ENCODE assay signal across 17 cellular contexts in genomic region chr17:53950207-53950857, GRCh38.
A peak's percentile ranks its signal among the peaks of the same experiment; 100 is the strongest.
DNase-seq lines count a peak whose midpoint lies in the region; ATAC-seq and TF ChIP-seq lines count a peak whose summit lies in the region.
"Had no signal": no experiment of that assay in that cellular context is flagged by ENCODE, and none has a peak within 500 bp of the region (broad histone marks: within the 10 kb centered on the region; RNA-seq: fewer than 3 reads in every experiment).

No MANE protein-coding gene starts in this region.

- ATAC-seq in CD8-positive, alpha-beta T cell: no peak
- ATAC-seq: activated naive CD4-positive, alpha-beta T cell treated with anti-CD3 and anti-CD28 coated beads, Interleukin-2, amount 50 U/mL, for 72 hours had no signal

- POLR2A ChIA-PET in CD8-positive, alpha-beta T cell (lab: Charles Lee): no interaction called here

- H3K27ac ChIP-seq in liver (ENCODE audit: low read depth in 1 of 2, low read length in 2 of 2): no peak overlapping the region
- H3K27ac ChIP-seq in CD8-positive, alpha-beta T cell (ENCODE audit: low read depth, low read length): no peak overlapping the region
- H3K27ac ChIP-seq: left ventricle myocardium inferior had no signal

- H3K36me3 Mint-ChIP-seq in endothelial cell (ENCODE audit: low read depth, unreplicated experiment): peaks cover 2% of the 10 kb centered on the region
- no peaks in the 10 kb centered on the region for H3K36me3 Mint-ChIP-seq in CD8-positive, alpha-beta T cell
- H3K36me3 Mint-ChIP-seq: brain had no signal

- no peak overlapping the region for H3K9ac ChIP-seq in liver (ENCODE audit: low read depth in 1 of 2, low read length in 2 of 2)

- intact Hi-C loops in CD8-positive, alpha-beta T cell (cut with DNase I, micrococcal nuclease): no loop called here

- no peak overlapping the region for H3K4me3 ChIP-seq in LNCaP clone FGC (ENCODE audit: low read depth, low read length)
- no peak overlapping the region for H3K4me3 ChIP-seq in liver (ENCODE audit: low read depth in 1 of 3, low read length in 3 of 3)
- H3K4me3 ChIP-seq in CD8-positive, alpha-beta T cell (ENCODE audit: low read depth, low read length): no peak overlapping the region
- H3K4me3 ChIP-seq: left ventricle myocardium inferior had no signal

- no peak overlapping the region for H3K4me3 Mint-ChIP-seq in endothelial cell (ENCODE audit: unreplicated experiment)
- no peak overlapping the region for H3K4me3 Mint-ChIP-seq in CD8-positive, alpha-beta T cell
- H3K4me3 Mint-ChIP-seq: brain had no signal

- CTCF ChIA-PET in CD8-positive, alpha-beta T cell (lab: Charles Lee): no interaction called here

- TF ChIP-seq RAD21 in liver (IDR thresholded peaks at IDR 0.05): peak; percentile 75 to 78

- TF ChIP-seq CTCF in LNCaP clone FGC (IDR thresholded peaks at IDR 0.05; ENCODE audit: control insufficient read depth, extremely low read depth, insufficient read depth) (peak; percentile 31; the same call in 1 of the 2 replicates), endothelial cell (IDR thresholded peaks at IDR 0.05; ENCODE audit: unreplicated experiment) (peak; percentile 30), liver (IDR thresholded peaks at IDR 0.05; ENCODE audit: low read depth, low read length, missing input control) (peak; percentile 47)
- TF ChIP-seq CTCF in CD8-positive, alpha-beta T cell (IDR thresholded peaks at IDR 0.05): no peak

- H3K4me1 Mint-ChIP-seq in endothelial cell (ENCODE audit: unreplicated experiment): no peaks in the 10 kb centered on the region
- no peaks in the 10 kb centered on the region for H3K4me1 Mint-ChIP-seq in CD8-positive, alpha-beta T cell (ENCODE audit: low read depth)
- H3K4me1 Mint-ChIP-seq: brain had no signal

- WGBS in liver: 38% methylated on average over 5 of the region's 5 CpGs

- H3K4me1 ChIP-seq in liver (ENCODE audit: control insufficient read depth in 4 of 4, insufficient read depth in 4 of 4, low read length in 3 of 4): peaks cover 0 to 5% (median 2%) of the 10 kb centered on the region in 4 donors
- no peaks in the 10 kb centered on the region for H3K4me1 ChIP-seq in CD8-positive, alpha-beta T cell (ENCODE audit: insufficient read depth, low read length)
- H3K4me1 ChIP-seq: left ventricle myocardium inferior had no signal

- H3K36me3 ChIP-seq in liver (ENCODE audit: control insufficient read depth in 4 of 4, insufficient read depth in 3 of 4, low read depth in 1 of 4, low read length in 3 of 4): no peaks in the 10 kb centered on the region
- H3K36me3 ChIP-seq in CD8-positive, alpha-beta T cell (ENCODE audit: insufficient read depth, low read length): no peaks in the 10 kb centered on the region
- H3K36me3 ChIP-seq: left ventricle myocardium inferior had no signal

- H3K27me3 Mint-ChIP-seq in endothelial cell (ENCODE audit: unreplicated experiment): no peaks in the 10 kb centered on the region
- no peaks in the 10 kb centered on the region for H3K27me3 Mint-ChIP-seq in CD8-positive, alpha-beta T cell (ENCODE audit: low read depth)

- peak; percentile 0 for DNase-seq in EL
- no peak for DNase-seq in LNCaP clone FGC (ENCODE audit: low read depth)
- peak; percentile 27 for DNase-seq in endothelial cell (ENCODE audit: low spot score)
- no peak for DNase-seq in CD8-positive, alpha-beta T cell
- DNase-seq in NCI-H1930 (lab: John Stamatoyannopoulos, UW): no peak
- DNase-seq in activated naive CD4-positive, alpha-beta T cell treated with anti-CD3 and anti-CD28 coated beads, Interleukin-2, amount 50 U/mL, for 16 hours: no peak
- no peak for DNase-seq in NCI-H2107 treated with DMSO at 0.1 percent for 48 hours (lab: John Stamatoyannopoulos, UW; ENCODE audit: unreplicated experiment)
- DNase-seq: activated CD4-positive, alpha-beta T cell treated with anti-CD3 and anti-CD28 coated beads for 4 hours; head of caudate nucleus; left ventricle myocardium inferior; NCI-H2107; posterior cingulate gyrus; Right ventricle myocardium superior; T-helper 9 cell had no signal

- H3K27me3 ChIP-seq in liver (ENCODE audit: control insufficient read depth in 4 of 4, insufficient read depth in 4 of 4, low read length in 3 of 4): no peaks in the 10 kb centered on the region
- H3K27me3 ChIP-seq in CD8-positive, alpha-beta T cell (ENCODE audit: insufficient read depth, low read length): no peaks in the 10 kb centered on the region

- H3K9me3 ChIP-seq in liver (ENCODE audit: control insufficient read depth in 4 of 4, low read length in 3 of 4): peaks cover 0 to 7% (median 3%) of the 10 kb centered on the region in 4 donors
- H3K9me3 ChIP-seq in CD8-positive, alpha-beta T cell (ENCODE audit: low read length): no peaks in the 10 kb centered on the region

- no peaks in the 10 kb centered on the region for H3K9me3 Mint-ChIP-seq in endothelial cell (ENCODE audit: unreplicated experiment)
- peaks cover 37% of the 10 kb centered on the region for H3K9me3 Mint-ChIP-seq in CD8-positive, alpha-beta T cell

- no peak overlapping the region for H3K27ac Mint-ChIP-seq in endothelial cell (ENCODE audit: unreplicated experiment)
- H3K27ac Mint-ChIP-seq in CD8-positive, alpha-beta T cell: no peak overlapping the region
- H3K27ac Mint-ChIP-seq: activated naive CD4-positive, alpha-beta T cell treated with anti-CD3 and anti-CD28 coated beads, Interleukin-2, amount 50 U/mL, for 72 hours; brain had no signal

TF ChIP-seq in liver, 16 proteins besides CTCF, POLR2A, EP300 and RAD21:
- TF ChIP-seq SP1 (IDR thresholded peaks at IDR 0.05): no peak
- TF ChIP-seq JUND (IDR thresholded peaks at IDR 0.05): no peak
- TF ChIP-seq, protein P1, sequence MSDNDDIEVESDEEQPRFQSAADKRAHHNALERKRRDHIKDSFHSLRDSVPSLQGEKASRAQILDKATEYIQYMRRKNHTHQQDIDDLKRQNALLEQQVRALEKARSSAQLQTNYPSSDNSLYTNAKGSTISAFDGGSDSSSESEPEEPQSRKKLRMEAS (IDR thresholded peaks at IDR 0.05): no peak
- TF ChIP-seq HNF4G (IDR thresholded peaks at IDR 0.05): no peak
- TF ChIP-seq, protein P2, sequence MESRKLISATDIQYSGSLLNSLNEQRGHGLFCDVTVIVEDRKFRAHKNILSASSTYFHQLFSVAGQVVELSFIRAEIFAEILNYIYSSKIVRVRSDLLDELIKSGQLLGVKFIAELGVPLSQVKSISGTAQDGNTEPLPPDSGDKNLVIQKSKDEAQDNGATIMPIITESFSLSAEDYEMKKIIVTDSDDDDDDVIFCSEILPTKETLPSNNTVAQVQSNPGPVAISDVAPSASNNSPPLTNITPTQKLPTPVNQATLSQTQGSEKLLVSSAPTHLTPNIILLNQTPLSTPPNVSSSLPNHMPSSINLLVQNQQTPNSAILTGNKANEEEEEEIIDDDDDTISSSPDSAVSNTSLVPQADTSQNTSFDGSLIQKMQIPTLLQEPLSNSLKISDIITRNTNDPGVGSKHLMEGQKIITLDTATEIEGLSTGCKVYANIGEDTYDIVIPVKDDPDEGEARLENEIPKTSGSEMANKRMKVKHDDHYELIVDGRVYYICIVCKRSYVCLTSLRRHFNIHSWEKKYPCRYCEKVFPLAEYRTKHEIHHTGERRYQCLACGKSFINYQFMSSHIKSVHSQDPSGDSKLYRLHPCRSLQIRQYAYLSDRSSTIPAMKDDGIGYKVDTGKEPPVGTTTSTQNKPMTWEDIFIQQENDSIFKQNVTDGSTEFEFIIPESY (IDR thresholded peaks at IDR 0.05): no peak
- TF ChIP-seq EGR1 (IDR thresholded peaks at IDR 0.05; ENCODE audit: low read depth in 2 of 2): no peak
- TF ChIP-seq FOXA2 (IDR thresholded peaks at IDR 0.05): no peak
- TF ChIP-seq REST (IDR thresholded peaks at IDR 0.05): no peak
- no peak for TF ChIP-seq GABPA (IDR thresholded peaks at IDR 0.05 in 1 of 2, conservative IDR thresholded peaks at IDR 0.05 in 1 of 2)
- TF ChIP-seq TAF1 (conservative IDR thresholded peaks at IDR 0.05): no peak
- TF ChIP-seq YY1 (IDR thresholded peaks at IDR 0.05): no peak
- no peak for TF ChIP-seq ATF3 (IDR thresholded peaks at IDR 0.05)

Comparison
In these comparisons a context has a peak if more than half of its experiments do, and no peak if none do; other contexts are left out.
1. DNase-seq: peak in EL (single experiment) and endothelial cell (single experiment); none in LNCaP clone FGC (single experiment), CD8-positive, alpha-beta T cell (0 of 7), NCI-H1930 (0 of 2), activated naive CD4-positive, alpha-beta T cell treated with anti-CD3 and anti-CD28 coated beads, Interleukin-2, amount 50 U/mL, for 16 hours (single experiment) and NCI-H2107 treated with DMSO at 0.1 percent for 48 hours (single experiment).